ENCODE assay signal across 9 cellular contexts in genomic region chr7:143385891-143386781, GRCh38. TPM values are rescaled to one million over a fixed set of nuclear protein-coding genes. Genes with fewer than 3 reads are reported as not detected.
DNase-seq lines count a peak whose midpoint lies in the region; ATAC-seq and TF ChIP-seq lines count a peak whose summit lies in the region.
"Had no signal": no experiment of that assay in that cellular context is flagged by ENCODE, and none has a peak within 500 bp of the region (broad histone marks: within the 10 kb centered on the region; RNA-seq: fewer than 3 reads in every experiment).

No MANE protein-coding gene starts in this region.

- H3K9me3 Mint-ChIP-seq in naive thymus-derived CD4-positive, alpha-beta T cell, result no peaks in the 10 kb centered on the region

- CTCF ChIA-PET in naive thymus-derived CD4-positive, alpha-beta T cell (lab: Charles Lee), result interaction anchor here (1.0 to 4.3 kb wide), 2 partner anchors 21 to 145 kb away, joined by 7 to 40 read pairs; partner anchors contain the start of gene EPHA1

- DNase-seq in EH (ENCODE audit: low read depth) (peak; percentile 41), colonic mucosa (no peak), GM19238 (ENCODE audit: insufficient read length, low spot score) (no peak), prostate gland (ENCODE audit: low spot score) (no peak)
- DNase-seq in central memory CD4-positive, alpha-beta T cell, result peak; percentile 58
- peak in 5 of 9 donors; percentile 36 to 58 (median 51) for DNase-seq in naive thymus-derived CD4-positive, alpha-beta T cell

- H3K4me3 Mint-ChIP-seq in naive thymus-derived CD4-positive, alpha-beta T cell, result no peak overlapping the region

- no peak overlapping the region for H3K27ac Mint-ChIP-seq in naive thymus-derived CD4-positive, alpha-beta T cell

- peaks cover 37 to 38% of the 10 kb centered on the region in 2 donors for H3K4me1 ChIP-seq in naive thymus-derived CD4-positive, alpha-beta T cell (ENCODE audit: control insufficient read depth in 2 of 2, insufficient read depth in 2 of 2, low read length in 2 of 2)
- H3K4me1 ChIP-seq in colonic mucosa (peaks cover 7% of the 10 kb centered on the region), prostate gland (replicated peaks) (peaks cover 5% of the 10 kb centered on the region)

- intact Hi-C loops in naive thymus-derived CD4-positive, alpha-beta T cell (cut with micrococcal nuclease), result loop anchor here (1.0 to 10.0 kb wide), 2 partner anchors 21 to 1449 kb away; partner anchors contain the start of gene TPK1 (in 1 of the 2)
- intact Hi-C loops in colonic mucosa (cut with DNase I) (loop anchor here (10.0 kb wide), 1 partner anchor 121 kb away; the partner anchor contains the start of gene GSTK1), prostate gland (cut with DNase I) (no loop called here)

- H3K9me3 ChIP-seq in naive thymus-derived CD4-positive, alpha-beta T cell (ENCODE audit: control insufficient read depth in 2 of 3, low read length in 3 of 3), result no peaks in the 10 kb centered on the region
- H3K9me3 ChIP-seq in colonic mucosa (no peaks in the 10 kb centered on the region), prostate gland (no peaks in the 10 kb centered on the region)

- H3K4me3 ChIP-seq in naive thymus-derived CD4-positive, alpha-beta T cell (ENCODE audit: low read length), result peak overlapping the region; percentile 51
- H3K4me3 ChIP-seq in colonic mucosa (no peak overlapping the region), prostate gland (no peak overlapping the region)

- no peaks in the 10 kb centered on the region for H3K27me3 Mint-ChIP-seq in naive thymus-derived CD4-positive, alpha-beta T cell

- H3K9ac ChIP-seq in colonic mucosa (ENCODE audit: low read depth in 2 of 2, low read length in 2 of 2), result no peak overlapping the region

- H3K27me3 ChIP-seq in naive thymus-derived CD4-positive, alpha-beta T cell (ENCODE audit: control insufficient read depth in 2 of 2, insufficient read depth in 2 of 2, low read length in 2 of 2), result no peaks in the 10 kb centered on the region
- H3K27me3 ChIP-seq in colonic mucosa, result no peaks in the 10 kb centered on the region
- no peaks in the 10 kb centered on the region for H3K27me3 ChIP-seq in prostate gland (replicated peaks; ENCODE audit: insufficient read depth)

- H3K4me1 Mint-ChIP-seq in naive thymus-derived CD4-positive, alpha-beta T cell, result peaks cover 0 to 14% (median 12%) of the 10 kb centered on the region in 7 donors

- TF ChIP-seq CTCF in colonic mucosa (IDR thresholded peaks at IDR 0.05) (no peak), prostate gland (IDR thresholded peaks at IDR 0.05) (no peak)

- 62% methylated on average over 19 of the region's 19 CpGs for WGBS in prostate gland

- no peak for TF ChIP-seq POLR2A in prostate gland (IDR thresholded peaks at IDR 0.05)

- peaks cover 0 to 10% (median 4%) of the 10 kb centered on the region in 5 donors for H3K36me3 Mint-ChIP-seq in naive thymus-derived CD4-positive, alpha-beta T cell

- ATAC-seq in HG03442 (IDR thresholded peaks at IDR 0.05; ENCODE audit: unreplicated experiment) (peak; percentile 27), HG03439 (IDR thresholded peaks at IDR 0.05; ENCODE audit: unreplicated experiment) (no peak)
- ATAC-seq in naive thymus-derived CD4-positive, alpha-beta T cell, result peak; percentile 64

- peak overlapping the region; percentile 59 for H3K27ac ChIP-seq in naive thymus-derived CD4-positive, alpha-beta T cell (ENCODE audit: low read depth, low read length)
- H3K27ac ChIP-seq in colonic mucosa, result no peak overlapping the region
- no peak overlapping the region for H3K27ac ChIP-seq in prostate gland

- POLR2A ChIA-PET in naive thymus-derived CD4-positive, alpha-beta T cell (lab: Charles Lee), result interaction anchor here (0.6 to 15.0 kb wide), 5 partner anchors 11 to 588 kb away, joined by 3 to 223 read pairs (median 3); partner anchors contain the start of genes EPHA1 and FAM131B

- H3K36me3 ChIP-seq in naive thymus-derived CD4-positive, alpha-beta T cell (ENCODE audit: control insufficient read depth in 2 of 3, insufficient read depth in 3 of 3, low read length in 3 of 3), result peaks cover 0 to 44% (median 0%) of the 10 kb centered on the region in 3 experiments
- H3K36me3 ChIP-seq in colonic mucosa (no peaks in the 10 kb centered on the region), prostate gland (peaks cover 0 to 12% of the 10 kb centered on the region in 2 donors)

RNA-seq across cellular contexts. Expression of gene ZYX, which starts 5.0 kb away (rescaled TPM):
- 100 to 1,000 TPM; 110 to 264 (median 124) TPM for total RNA-seq in naive thymus-derived CD4-positive, alpha-beta T cell
- polyA plus RNA-seq in naive thymus-derived CD4-positive, alpha-beta T cell, result 100 to 1,000 TPM in 1 of 2 donors, 10 to 100 TPM in 1; 54.2 to 101 TPM
- 100 to 1,000 TPM in 1 of 2 donors, 10 to 100 TPM in 1; 54.9 to 110 TPM for total RNA-seq in colonic mucosa
- 100 to 1,000 TPM in 1 of 2 donors, 10 to 100 TPM in 1; 55.8 to 256 TPM for total RNA-seq in prostate gland

RNA-seq across cellular contexts. Expression of gene EPHA1, which starts 22.5 kb away (rescaled TPM):
- total RNA-seq in naive thymus-derived CD4-positive, alpha-beta T cell, result 10 to 100 TPM in 4 of 5 experiments, 1 to 10 TPM in 1; 4.1 to 63.1 (median 33.6) TPM
- polyA plus RNA-seq in naive thymus-derived CD4-positive, alpha-beta T cell, result 10 to 100 TPM; 10.9 to 41.4 TPM
- total RNA-seq in colonic mucosa (10 to 100 TPM; 16.0 to 18.4 TPM), prostate gland (10 to 100 TPM; 10.5 to 15.7 TPM)
- polyA plus RNA-seq: neural cell had no signal

RNA-seq across cellular contexts. Expression of gene FAM131B, which starts 23.6 kb away (rescaled TPM):
- 1 to 10 TPM in 1 of 5 experiments, under 1 TPM in 2, not detected in 2; 0.19 to 1.4 (median 0.53) TPM for total RNA-seq in naive thymus-derived CD4-positive, alpha-beta T cell
- polyA plus RNA-seq in naive thymus-derived CD4-positive, alpha-beta T cell, result not detected
- total RNA-seq in colonic mucosa, result 1 to 10 TPM in 1 of 2 donors, under 1 TPM in 1; 0.40 to 1.8 TPM
- total RNA-seq in prostate gland, result 1 to 10 TPM in 1 of 2 donors, under 1 TPM in 1; 0.32 to 1.2 TPM

RNA-seq across cellular contexts. Expression of gene TAS2R60, which starts 57.1 kb away (rescaled TPM):
- total RNA-seq in naive thymus-derived CD4-positive, alpha-beta T cell, result 1 to 10 TPM in 4 of 5 experiments, not detected in 1; 1.4 to 2.5 (median 1.8) TPM
- polyA plus RNA-seq in naive thymus-derived CD4-positive, alpha-beta T cell, result under 1 TPM in 1 of 2 donors, not detected in 1; 0.33 TPM
- total RNA-seq in colonic mucosa (not detected), prostate gland (not detected)
- polyA plus RNA-seq: neural cell had no signal

Comparison
In these comparisons a context has a peak if more than half of its experiments do, and no peak if none do; other contexts are left out.
1. DNase-seq: peak in EH (single experiment), central memory CD4-positive, alpha-beta T cell (single experiment) and naive thymus-derived CD4-positive, alpha-beta T cell (5 of 9); none in colonic mucosa (single experiment), GM19238 (single experiment) and prostate gland (single experiment).